In the genomic region with DNA sequence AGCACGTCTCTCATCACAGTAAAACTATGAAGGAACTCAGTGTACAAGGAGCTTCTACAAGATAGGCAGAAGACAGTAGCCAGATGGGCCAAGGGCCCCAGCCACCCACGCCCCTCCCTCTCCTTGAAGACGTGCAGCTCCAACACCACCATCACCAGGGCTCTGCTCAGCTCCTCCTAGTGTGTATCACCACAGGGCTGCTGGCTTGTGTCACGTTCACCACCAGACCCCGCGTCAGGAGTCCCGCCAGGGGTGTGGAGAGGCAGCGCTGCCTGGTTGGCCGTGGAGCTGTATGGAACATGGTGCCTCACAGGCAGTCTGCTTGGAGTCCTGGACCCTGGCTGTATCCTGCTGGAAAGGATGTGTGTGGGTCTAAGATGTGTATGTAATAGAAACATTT, we compare ENCODE assay signal across 10 cellular contexts. TPM values are rescaled to one million over a fixed set of nuclear protein-coding genes. Genes with fewer than 3 reads are reported as not detected.
"Had no signal": no experiment of that assay in that cellular context is flagged by ENCODE, and none has a peak within 500 bp of the region (broad histone marks: within the 10 kb centered on the region; RNA-seq: fewer than 3 reads in every experiment).

No MANE protein-coding gene starts in this region.

RNA-seq across cellular contexts. Expression of a gene that starts 59.1 kb away (rescaled TPM):
- total RNA-seq: activated CD4-positive, alpha-beta memory T cell treated with anti-CD3 and anti-CD28 coated beads, Interleukin-2, amount 10 ng/mL, durations not matched to agents 7 days and 5 days; activated T-helper 1 cell treated with anti-CD3 and anti-CD28 coated beads, Interleukin-12 subunit alpha, Interleukin-12 subunit beta, Interleukin-2, Interleukin-4 antibody, amounts not matched to agents 30 ng/mL and 10 ng/mL and 1 ng/mL, durations not matched to agents 14 hours and 24 hours and 36 hours; ascending aorta; body of pancreas; bronchial epithelial cell; NCI-H460; PC-9; RPMI7951; SK-MEL-5; T-helper 2 cell treated with Interferon-gamma antibody and Interleukin-4, amounts not matched to agents 100 ng/mL and 5 ng/mL, for 36 hours had no signal
